ENCODE assay signal across 3 cellular contexts in genomic region chr10:103701380-103702222, GRCh38.
TF ChIP-seq lines count a peak whose summit lies in the region.

No MANE protein-coding gene starts in this region.

TF ChIP-seq in HEK293, 187 proteins besides CTCF, POLR2A, EP300 and RAD21:
- TF ChIP-seq ZNF660 (tag by site-specific recombination; IDR thresholded peaks at IDR 0.05) (no peak), ZNF341 (tag by site-specific recombination; IDR thresholded peaks at IDR 0.05; ENCODE audit: low read depth) (no peak), ZBTB17 (tag by site-specific recombination; IDR thresholded peaks at IDR 0.05) (peak; percentile 100), GLIS1 (tag by site-specific recombination; IDR thresholded peaks at IDR 0.05) (no peak), ZNF704 (tag by site-specific recombination; IDR thresholded peaks at IDR 0.05) (0 out of 2 replicates have a peak, but pooled peaks have one; percentile 19), ZNF366 (tag by site-specific recombination; conservative IDR thresholded peaks at IDR 0.05) (peak; percentile 100), TSHZ1 (tag by site-specific recombination; IDR thresholded peaks at IDR 0.05; ENCODE audit: borderline replicate concordance) (peak; percentile 69)

TF ChIP-seq in GM12878, 131 proteins besides CTCF, POLR2A, EP300 and RAD21:
- TF ChIP-seq NKRF (conservative IDR thresholded peaks at IDR 0.05) (no peak), YBX1 (IDR thresholded peaks at IDR 0.05) (no peak), BCLAF1 (IDR thresholded peaks at IDR 0.05) (no peak), CBX3 (IDR thresholded peaks at IDR 0.05; ENCODE audit: borderline replicate concordance, low read depth) (no peak), SMARCA5 (IDR thresholded peaks at IDR 0.05) (no peak), SUZ12 (IDR thresholded peaks at IDR 0.05; ENCODE audit: unreplicated experiment) (no peak), CEBPZ (IDR thresholded peaks at IDR 0.05; ENCODE audit: low read depth, low read length) (no peak), ESRRA (IDR thresholded peaks at IDR 0.05; ENCODE audit: low read length) (no peak), BRCA1 (IDR thresholded peaks at IDR 0.05; ENCODE audit: low read depth, low read length) (no peak), JUNB (IDR thresholded peaks at IDR 0.05) (no peak), YY1 (IDR thresholded peaks at IDR 0.05; ENCODE audit: low read depth, low read length) (no peak), ZBED1 (IDR thresholded peaks at IDR 0.05; ENCODE audit: borderline replicate concordance) (no peak)

TF ChIP-seq in H1, 55 proteins besides CTCF, POLR2A, EP300 and RAD21:
- TF ChIP-seq ASH2L (IDR thresholded peaks at IDR 0.05; ENCODE audit: low read length) = no peak
- no peak for TF ChIP-seq CHD2 (IDR thresholded peaks at IDR 0.05; ENCODE audit: low read length)
- TF ChIP-seq TBP (IDR thresholded peaks at IDR 0.05; ENCODE audit: low read depth, low read length) = no peak
- TF ChIP-seq TAF1 (IDR thresholded peaks at IDR 0.05; ENCODE audit: low read depth, low read length) = no peak
- no peak for TF ChIP-seq ATF3 (IDR thresholded peaks at IDR 0.05; ENCODE audit: insufficient read depth, low read depth, low read length)
- no peak for TF ChIP-seq RNF2 (IDR thresholded peaks at IDR 0.05; ENCODE audit: borderline replicate concordance, low read depth, low read length, missing control alignments, poor library complexity, severe bottlenecking)
- TF ChIP-seq CBX5 (IDR thresholded peaks at IDR 0.05; ENCODE audit: low read depth, low read length) = no peak
- TF ChIP-seq TAF7 (optimal IDR thresholded peaks at IDR 0.05; ENCODE audit: borderline replicate concordance, low read depth, low read length) = no peak
- no peak for TF ChIP-seq HDAC6 (IDR thresholded peaks at IDR 0.05; ENCODE audit: low read depth, low read length)
- TF ChIP-seq MAX (IDR thresholded peaks at IDR 0.05) = no peak
- TF ChIP-seq EGR1 (IDR thresholded peaks at IDR 0.05; ENCODE audit: borderline replicate concordance, low read depth, low read length) = no peak
- no peak for TF ChIP-seq SIRT6 (IDR thresholded peaks at IDR 0.05; ENCODE audit: low read length)
- no peak for TF ChIP-seq GTF2F1 (IDR thresholded peaks at IDR 0.05; ENCODE audit: borderline replicate concordance, low read depth, low read length)
- TF ChIP-seq CREB1 (IDR thresholded peaks at IDR 0.05) = no peak
- TF ChIP-seq CBX8 (IDR thresholded peaks at IDR 0.05; ENCODE audit: borderline replicate concordance, low read depth, low read length) = no peak
- TF ChIP-seq SP4 (IDR thresholded peaks at IDR 0.05; ENCODE audit: low read length) = no peak
- TF ChIP-seq ZNF274 (IDR thresholded peaks at IDR 0.05; ENCODE audit: borderline replicate concordance, extremely low read depth, low read length) = no peak
